Comparison of ENCODE assay signal across 1 cellular context in genomic region chr2:20578266-20578894, GRCh38.
TF ChIP-seq lines count a peak whose summit lies in the region.

No MANE protein-coding gene starts in this region.

TF ChIP-seq in HepG2, 621 proteins besides CTCF, POLR2A, EP300 and RAD21 (continued from another document and continues in another):
- TF ChIP-seq, protein P1, sequence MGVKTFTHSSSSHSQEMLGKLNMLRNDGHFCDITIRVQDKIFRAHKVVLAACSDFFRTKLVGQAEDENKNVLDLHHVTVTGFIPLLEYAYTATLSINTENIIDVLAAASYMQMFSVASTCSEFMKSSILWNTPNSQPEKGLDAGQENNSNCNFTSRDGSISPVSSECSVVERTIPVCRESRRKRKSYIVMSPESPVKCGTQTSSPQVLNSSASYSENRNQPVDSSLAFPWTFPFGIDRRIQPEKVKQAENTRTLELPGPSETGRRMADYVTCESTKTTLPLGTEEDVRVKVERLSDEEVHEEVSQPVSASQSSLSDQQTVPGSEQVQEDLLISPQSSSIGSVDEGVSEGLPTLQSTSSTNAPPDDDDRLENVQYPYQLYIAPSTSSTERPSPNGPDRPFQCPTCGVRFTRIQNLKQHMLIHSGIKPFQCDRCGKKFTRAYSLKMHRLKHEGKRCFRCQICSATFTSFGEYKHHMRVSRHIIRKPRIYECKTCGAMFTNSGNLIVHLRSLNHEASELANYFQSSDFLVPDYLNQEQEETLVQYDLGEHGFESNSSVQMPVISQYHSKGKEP (CRISPR knock-in tag; IDR thresholded peaks at IDR 0.05), result no peak
- TF ChIP-seq, protein P2, sequence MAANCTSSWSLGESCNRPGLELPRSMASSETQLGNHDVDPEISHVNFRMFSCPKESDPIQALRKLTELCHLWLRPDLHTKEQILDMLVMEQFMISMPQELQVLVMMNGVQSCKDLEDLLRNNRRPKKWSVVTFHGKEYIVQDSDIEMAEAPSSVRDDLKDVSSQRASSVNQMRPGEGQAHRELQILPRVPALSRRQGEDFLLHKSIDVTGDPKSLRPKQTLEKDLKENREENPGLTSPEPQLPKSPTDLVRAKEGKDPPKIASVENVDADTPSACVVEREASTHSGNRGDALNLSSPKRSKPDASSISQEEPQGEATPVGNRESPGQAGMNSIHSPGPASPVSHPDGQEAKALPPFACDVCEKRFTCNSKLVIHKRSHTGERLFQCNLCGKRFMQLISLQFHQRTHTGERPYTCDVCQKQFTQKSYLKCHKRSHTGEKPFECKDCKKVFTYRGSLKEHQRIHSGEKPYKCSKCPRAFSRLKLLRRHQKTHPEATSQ (CRISPR knock-in tag; IDR thresholded peaks at IDR 0.05; ENCODE audit: borderline replicate concordance), result no peak
- TF ChIP-seq, protein P3, sequence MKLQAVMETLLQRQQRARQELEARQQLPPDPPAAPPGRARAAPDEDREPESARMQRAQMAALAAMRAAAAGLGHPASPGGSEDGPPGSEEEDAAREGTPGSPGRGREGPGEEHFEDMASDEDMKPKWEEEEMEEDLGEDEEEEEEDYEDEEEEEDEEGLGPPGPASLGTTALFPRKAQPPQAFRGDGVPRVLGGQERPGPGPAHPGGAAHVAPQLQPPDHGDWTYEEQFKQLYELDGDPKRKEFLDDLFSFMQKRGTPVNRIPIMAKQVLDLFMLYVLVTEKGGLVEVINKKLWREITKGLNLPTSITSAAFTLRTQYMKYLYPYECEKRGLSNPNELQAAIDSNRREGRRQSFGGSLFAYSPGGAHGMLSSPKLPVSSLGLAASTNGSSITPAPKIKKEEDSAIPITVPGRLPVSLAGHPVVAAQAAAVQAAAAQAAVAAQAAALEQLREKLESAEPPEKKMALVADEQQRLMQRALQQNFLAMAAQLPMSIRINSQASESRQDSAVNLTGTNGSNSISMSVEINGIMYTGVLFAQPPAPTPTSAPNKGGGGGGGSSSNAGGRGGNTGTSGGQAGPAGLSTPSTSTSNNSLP (IDR thresholded peaks at IDR 0.05; ENCODE audit: low read depth, low read length), result no peak
- no peak for TF ChIP-seq EEA1 (CRISPR knock-in tag; IDR thresholded peaks at IDR 0.05; ENCODE audit: borderline replicate concordance)
- TF ChIP-seq ZBTB26 (CRISPR knock-in tag; IDR thresholded peaks at IDR 0.05; ENCODE audit: borderline replicate concordance), result 0 out of 2 replicates have a peak, but pooled peaks have one; percentile 21
- TF ChIP-seq KDM3A (CRISPR knock-in tag; IDR thresholded peaks at IDR 0.05; ENCODE audit: low read depth), result no peak
- 0 out of 2 replicates have a peak, but pooled peaks have one; percentile 6 for TF ChIP-seq DRAP1 (CRISPR knock-in tag; IDR thresholded peaks at IDR 0.05)
- TF ChIP-seq ZNF800 (CRISPR knock-in tag; IDR thresholded peaks at IDR 0.05), result no peak
- TF ChIP-seq ZNF276 (CRISPR knock-in tag; IDR thresholded peaks at IDR 0.05; ENCODE audit: low read depth), result peak; percentile 13; the same call in 1 of the 2 replicates
- no peak for TF ChIP-seq ZNF790 (CRISPR knock-in tag; IDR thresholded peaks at IDR 0.05; ENCODE audit: borderline replicate concordance)
- TF ChIP-seq, protein P4, sequence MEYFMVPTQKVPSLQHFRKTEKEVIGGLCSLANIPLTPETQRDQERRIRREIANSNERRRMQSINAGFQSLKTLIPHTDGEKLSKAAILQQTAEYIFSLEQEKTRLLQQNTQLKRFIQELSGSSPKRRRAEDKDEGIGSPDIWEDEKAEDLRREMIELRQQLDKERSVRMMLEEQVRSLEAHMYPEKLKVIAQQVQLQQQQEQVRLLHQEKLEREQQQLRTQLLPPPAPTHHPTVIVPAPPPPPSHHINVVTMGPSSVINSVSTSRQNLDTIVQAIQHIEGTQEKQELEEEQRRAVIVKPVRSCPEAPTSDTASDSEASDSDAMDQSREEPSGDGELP (IDR thresholded peaks at IDR 0.05; ENCODE audit: borderline replicate concordance, low read depth), result no peak
- TF ChIP-seq HNF4G (IDR thresholded peaks at IDR 0.05; ENCODE audit: borderline replicate concordance, low read depth, low read length), result no peak
- TF ChIP-seq HNF4G (CRISPR knock-in tag; IDR thresholded peaks at IDR 0.05; ENCODE audit: borderline replicate concordance, low read depth), result no peak; the same call in 1 of the 2 replicates
- no peak for TF ChIP-seq YY1 (IDR thresholded peaks at IDR 0.05; ENCODE audit: insufficient read depth, insufficient replicate concordance, low read depth, low read length)
- no peak; the same call in 1 of the 2 replicates for TF ChIP-seq RBAK (CRISPR knock-in tag; IDR thresholded peaks at IDR 0.05)
- TF ChIP-seq, protein P5, sequence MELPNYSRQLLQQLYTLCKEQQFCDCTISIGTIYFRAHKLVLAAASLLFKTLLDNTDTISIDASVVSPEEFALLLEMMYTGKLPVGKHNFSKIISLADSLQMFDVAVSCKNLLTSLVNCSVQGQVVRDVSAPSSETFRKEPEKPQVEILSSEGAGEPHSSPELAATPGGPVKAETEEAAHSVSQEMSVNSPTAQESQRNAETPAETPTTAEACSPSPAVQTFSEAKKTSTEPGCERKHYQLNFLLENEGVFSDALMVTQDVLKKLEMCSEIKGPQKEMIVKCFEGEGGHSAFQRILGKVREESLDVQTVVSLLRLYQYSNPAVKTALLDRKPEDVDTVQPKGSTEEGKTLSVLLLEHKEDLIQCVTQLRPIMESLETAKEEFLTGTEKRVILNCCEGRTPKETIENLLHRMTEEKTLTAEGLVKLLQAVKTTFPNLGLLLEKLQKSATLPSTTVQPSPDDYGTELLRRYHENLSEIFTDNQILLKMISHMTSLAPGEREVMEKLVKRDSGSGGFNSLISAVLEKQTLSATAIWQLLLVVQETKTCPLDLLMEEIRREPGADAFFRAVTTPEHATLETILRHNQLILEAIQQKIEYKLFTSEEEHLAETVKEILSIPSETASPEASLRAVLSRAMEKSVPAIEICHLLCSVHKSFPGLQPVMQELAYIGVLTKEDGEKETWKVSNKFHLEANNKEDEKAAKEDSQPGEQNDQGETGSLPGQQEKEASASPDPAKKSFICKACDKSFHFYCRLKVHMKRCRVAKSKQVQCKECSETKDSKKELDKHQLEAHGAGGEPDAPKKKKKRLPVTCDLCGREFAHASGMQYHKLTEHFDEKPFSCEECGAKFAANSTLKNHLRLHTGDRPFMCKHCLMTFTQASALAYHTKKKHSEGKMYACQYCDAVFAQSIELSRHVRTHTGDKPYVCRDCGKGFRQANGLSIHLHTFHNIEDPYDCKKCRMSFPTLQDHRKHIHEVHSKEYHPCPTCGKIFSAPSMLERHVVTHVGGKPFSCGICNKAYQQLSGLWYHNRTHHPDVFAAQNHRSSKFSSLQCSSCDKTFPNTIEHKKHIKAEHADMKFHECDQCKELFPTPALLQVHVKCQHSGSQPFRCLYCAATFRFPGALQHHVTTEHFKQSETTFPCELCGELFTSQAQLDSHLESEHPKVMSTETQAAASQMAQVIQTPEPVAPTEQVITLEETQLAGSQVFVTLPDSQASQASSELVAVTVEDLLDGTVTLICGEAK (IDR thresholded peaks at IDR 0.05), result no peak
- TF ChIP-seq, protein P5 (CRISPR knock-in tag; IDR thresholded peaks at IDR 0.05), result peak; percentile 23; the same call in 1 of the 2 replicates
- 0 out of 2 replicates have a peak, but pooled peaks have one; percentile 3 for TF ChIP-seq ZNF383 (CRISPR knock-in tag; IDR thresholded peaks at IDR 0.05; ENCODE audit: borderline replicate concordance)
- no peak for TF ChIP-seq NFIC (IDR thresholded peaks at IDR 0.05; ENCODE audit: low read length)
- peak; percentile 80; the same call in 1 of the 2 replicates for TF ChIP-seq ZNF879 (CRISPR knock-in tag; IDR thresholded peaks at IDR 0.05)
- TF ChIP-seq KDM4B (CRISPR knock-in tag; IDR thresholded peaks at IDR 0.05), result peak; percentile 15; the same call in 1 of the 2 replicates
- TF ChIP-seq MEIS1 (CRISPR knock-in tag; IDR thresholded peaks at IDR 0.05; ENCODE audit: borderline replicate concordance), result 0 out of 2 replicates have a peak, but pooled peaks have one; percentile 14
- no peak for TF ChIP-seq ZNF775 (CRISPR knock-in tag; IDR thresholded peaks at IDR 0.05; ENCODE audit: borderline replicate concordance)
- TF ChIP-seq RBM39 (IDR thresholded peaks at IDR 0.05; ENCODE audit: low read depth, low read length, poor library complexity, severe bottlenecking), result no peak
- peak; percentile 12; the same call in 1 of the 2 replicates for TF ChIP-seq ZNF224 (CRISPR knock-in tag; IDR thresholded peaks at IDR 0.05)
- peak; percentile 36; the same call in 1 of the 2 replicates for TF ChIP-seq NR0B2 (CRISPR knock-in tag; IDR thresholded peaks at IDR 0.05)
- peak; percentile 40; the same call in 1 of the 2 replicates for TF ChIP-seq ZC3H4 (CRISPR knock-in tag; IDR thresholded peaks at IDR 0.05; ENCODE audit: borderline replicate concordance)
- TF ChIP-seq KDM5B (CRISPR knock-in tag; IDR thresholded peaks at IDR 0.05; ENCODE audit: borderline replicate concordance), result no peak; the same call in 1 of the 2 replicates
- TF ChIP-seq GTF2F1 (IDR thresholded peaks at IDR 0.05; ENCODE audit: low read length), result no peak
